ENCODE assay signal across 8 cellular contexts in genomic region chr11:29328961-29329441, GRCh38.
DNase-seq lines count a peak whose midpoint lies in the region; ATAC-seq and TF ChIP-seq lines count a peak whose summit lies in the region.

No MANE protein-coding gene starts in this region.

- peak; percentile 87 for TF ChIP-seq CTCF in OCI-LY3 (IDR thresholded peaks at IDR 0.05; ENCODE audit: low read depth, low read length)
- TF ChIP-seq CTCF in fibroblast of lung (conservative IDR thresholded peaks at IDR 0.05 in 1 of 2, IDR thresholded peaks at IDR 0.05 in 1 of 2; ENCODE audit: low read depth in 1 of 2, low read length in 2 of 2): peak; percentile 71 to 72

- H3K27ac ChIP-seq in OCI-LY3 (ENCODE audit: low read length) (no peak overlapping the region), fibroblast of lung (ENCODE audit: insufficient read depth, low read length) (no peak overlapping the region)

- no peaks in the 10 kb centered on the region for H3K9me3 ChIP-seq in OCI-LY3 (ENCODE audit: insufficient read depth, low read length)
- no peaks in the 10 kb centered on the region for H3K9me3 ChIP-seq in fibroblast of lung (ENCODE audit: control insufficient read depth, insufficient read depth, low read depth, low read length)

- H4K20me1 ChIP-seq in OCI-LY3 (ENCODE audit: insufficient read depth, low read length) (no peaks in the 10 kb centered on the region), fibroblast of lung (ENCODE audit: control insufficient read depth, extremely low read depth, insufficient read depth, low read length) (no peaks in the 10 kb centered on the region)

- H3K27me3 ChIP-seq in H7 (ENCODE audit: control insufficient read depth, insufficient read depth, low read length) (no peaks in the 10 kb centered on the region), OCI-LY3 (ENCODE audit: low read depth, low read length) (peaks cover 13% of the 10 kb centered on the region; the same call in 1 of the 2 replicates), fibroblast of lung (ENCODE audit: control insufficient read depth, insufficient read depth, low read length) (no peaks in the 10 kb centered on the region)

- DNase-seq in COLO668 (lab: John Stamatoyannopoulos, UW; ENCODE audit: unreplicated experiment): peak; percentile 1
- DNase-seq in H7: peak; percentile 2
- peak; percentile 72 to 87 for DNase-seq in fibroblast of lung (ENCODE audit: low read depth in 2 of 2)
- peak; percentile 75 for DNase-seq in superior temporal gyrus (ENCODE audit: extremely low spot score)
- no peak for DNase-seq in DMS79 (lab: John Stamatoyannopoulos, UW)
- no peak for DNase-seq in C1 segment of cervical spinal cord (lab: John Stamatoyannopoulos, UW)

- H3K4me2 ChIP-seq in OCI-LY3 (ENCODE audit: low read length) (0 out of 2 replicates have a peak overlapping the region, but pooled peaks have one; percentile 18), fibroblast of lung (ENCODE audit: extremely low read depth, insufficient read depth, low read length) (no peak overlapping the region)

- H3K36me3 ChIP-seq in H7 (replicated peaks; ENCODE audit: control insufficient read depth, insufficient read depth, low read length): no peaks in the 10 kb centered on the region
- H3K36me3 ChIP-seq in OCI-LY3 (replicated peaks; ENCODE audit: low read depth, low read length): no peaks in the 10 kb centered on the region
- H3K36me3 ChIP-seq in fibroblast of lung (ENCODE audit: control insufficient read depth, insufficient read depth, low read length): no peaks in the 10 kb centered on the region

- H2AFZ ChIP-seq in OCI-LY3 (ENCODE audit: low read depth, low read length) (no peak overlapping the region), fibroblast of lung (ENCODE audit: low read length) (no peak overlapping the region)

- ATAC-seq in GM19397 (IDR thresholded peaks at IDR 0.05; ENCODE audit: unreplicated experiment): no peak

- H3K79me2 ChIP-seq in OCI-LY3 (ENCODE audit: low read length) (no peaks in the 10 kb centered on the region), fibroblast of lung (ENCODE audit: control insufficient read depth, insufficient read depth, low read length) (no peaks in the 10 kb centered on the region)

- peaks cover 4% of the 10 kb centered on the region for H3K4me1 ChIP-seq in OCI-LY3 (ENCODE audit: low read length)
- H3K4me1 ChIP-seq in fibroblast of lung (ENCODE audit: control insufficient read depth, extremely low read depth, insufficient read depth, low read length): no peaks in the 10 kb centered on the region

- H3K4me3 ChIP-seq in H7 (ENCODE audit: insufficient read depth, low read depth, low read length) (no peak overlapping the region), OCI-LY3 (ENCODE audit: low read length) (no peak overlapping the region), fibroblast of lung (replicated peaks in 1 of 4; ENCODE audit: control extremely low read depth in 1 of 4, insufficient read depth in 1 of 4, low read depth in 3 of 4, low read length in 4 of 4) (no peak overlapping the region)

- H3K9ac ChIP-seq in OCI-LY3 (ENCODE audit: low read length) (no peak overlapping the region), fibroblast of lung (ENCODE audit: insufficient read depth, low read length) (no peak overlapping the region)

Comparison
In these comparisons a context has a peak if more than half of its experiments do, and no peak if none do; other contexts are left out.
1. DNase-seq: peak in COLO668 (single experiment), H7 (single experiment), fibroblast of lung (2 of 2) and superior temporal gyrus (single experiment); none in DMS79 (single experiment) and C1 segment of cervical spinal cord (0 of 14).